In genomic region chr11:75344761-75345454, GRCh38 we compare ENCODE assay signal across 12 cellular contexts. TPM values are rescaled to one million over a fixed set of nuclear protein-coding genes. Genes with fewer than 3 reads are reported as not detected.
DNase-seq lines count a peak whose midpoint lies in the region; ATAC-seq and TF ChIP-seq lines count a peak whose summit lies in the region.
"Had no signal": no experiment of that assay in that cellular context is flagged by ENCODE, and none has a peak within 500 bp of the region (broad histone marks: within the 10 kb centered on the region; RNA-seq: fewer than 3 reads in every experiment).

No MANE protein-coding gene starts in this region.

- H3K9me3 Mint-ChIP-seq in activated T-cell treated with anti-CD3 and anti-CD28 coated beads, Interleukin-2, amount 50 U/mL, for 72 hours = no peaks in the 10 kb centered on the region
- H3K9me3 Mint-ChIP-seq in type B pancreatic cell = no peaks in the 10 kb centered on the region
- H3K9me3 Mint-ChIP-seq: activated T-helper 1 cell treated with anti-CD3 and anti-CD28 coated beads, Interleukin-12 subunit alpha, Interleukin-12 subunit beta, Interleukin-2, Interleukin-4 antibody, amounts not matched to agents 30 ng/mL and 10 ng/mL and 1 ng/mL, durations not matched to agents 14 hours and 24 hours and 36 hours had no signal

- no peaks in the 10 kb centered on the region for H3K27me3 ChIP-seq in layer of hippocampus (ENCODE audit: control insufficient read depth, insufficient read depth, low read length)

- H3K36me3 Mint-ChIP-seq in activated T-cell treated with anti-CD3 and anti-CD28 coated beads, Interleukin-2, amount 50 U/mL, for 72 hours (ENCODE audit: insufficient read depth in 2 of 2) = no peaks in the 10 kb centered on the region
- no peaks in the 10 kb centered on the region for H3K36me3 Mint-ChIP-seq in type B pancreatic cell

- ATAC-seq in activated T-cell treated with anti-CD3 and anti-CD28 coated beads, Interleukin-2, amount 50 U/mL, for 72 hours (replicated peaks in 1 of 2) = no peak
- no peak for ATAC-seq in GM18907 (IDR thresholded peaks at IDR 0.05; ENCODE audit: unreplicated experiment)
- ATAC-seq in GM18867 (IDR thresholded peaks at IDR 0.05; ENCODE audit: unreplicated experiment) = no peak

- H3K4me1 Mint-ChIP-seq in activated T-cell treated with anti-CD3 and anti-CD28 coated beads, Interleukin-2, amount 50 U/mL, for 72 hours (ENCODE audit: low read depth) = peaks cover 75% of the 10 kb centered on the region
- peaks cover 70% of the 10 kb centered on the region for H3K4me1 Mint-ChIP-seq in type B pancreatic cell (ENCODE audit: unreplicated experiment)

- H3K27me3 Mint-ChIP-seq in activated T-cell treated with anti-CD3 and anti-CD28 coated beads, Interleukin-2, amount 50 U/mL, for 72 hours (ENCODE audit: low read depth) = no peaks in the 10 kb centered on the region
- H3K27me3 Mint-ChIP-seq in type B pancreatic cell = no peaks in the 10 kb centered on the region

- no peak for DNase-seq in activated T-cell treated with anti-CD3 and anti-CD28 coated beads, Interleukin-2, amount 50 U/mL, for 72 hours
- DNase-seq in activated T-cell treated with anti-CD3 and anti-CD28 coated beads for 4 hours = no peak
- peak; percentile 48 for DNase-seq in RKO (ENCODE audit: low spot score)
- DNase-seq in type B pancreatic cell (ENCODE audit: extremely low spot score, unreplicated experiment) = no peak
- DNase-seq in NAMALWA (ENCODE audit: low spot score) = no peak
- DNase-seq: effector CD8-positive, alpha-beta T cell; NCI-H1930; T-helper 2 cell had no signal

- H3K27ac Mint-ChIP-seq in activated T-cell treated with anti-CD3 and anti-CD28 coated beads, Interleukin-2, amount 50 U/mL, for 72 hours = peak overlapping the region; percentile 30
- peak overlapping the region; percentile 23 for H3K27ac Mint-ChIP-seq in type B pancreatic cell
- H3K27ac Mint-ChIP-seq: activated T-helper 1 cell treated with anti-CD3 and anti-CD28 coated beads, Interleukin-12 subunit alpha, Interleukin-12 subunit beta, Interleukin-2, Interleukin-4 antibody, amounts not matched to agents 30 ng/mL and 10 ng/mL and 1 ng/mL, durations not matched to agents 14 hours and 24 hours and 36 hours had no signal

- H3K4me3 Mint-ChIP-seq in activated T-cell treated with anti-CD3 and anti-CD28 coated beads, Interleukin-2, amount 50 U/mL, for 72 hours = no peak overlapping the region
- no peak overlapping the region for H3K4me3 Mint-ChIP-seq in type B pancreatic cell

- no peak for TF ChIP-seq CTCF in type B pancreatic cell (conservative IDR thresholded peaks at IDR 0.05)

- H3K27ac ChIP-seq in layer of hippocampus (ENCODE audit: low read depth, low read length) = peak overlapping the region; percentile 27

RNA-seq across cellular contexts. Expression of gene ARRB1, which starts 6.6 kb away (rescaled TPM):
- 10 to 100 TPM; 16.7 to 18.3 TPM for total RNA-seq in activated T-cell treated with anti-CD3 and anti-CD28 coated beads, Interleukin-2, amount 50 U/mL, for 72 hours
- total RNA-seq in type B pancreatic cell (ENCODE audit: low replicate concordance) = 32.7 and 32.8 TPM in 2 replicates

RNA-seq across cellular contexts. Expression of gene RPS3, which starts 54.4 kb away (rescaled TPM):
- 1,000 to 10,000 TPM; 5,116 to 5,192 TPM for total RNA-seq in activated T-cell treated with anti-CD3 and anti-CD28 coated beads, Interleukin-2, amount 50 U/mL, for 72 hours
- 3,170 and 3,442 TPM in 2 replicates for total RNA-seq in type B pancreatic cell (ENCODE audit: low replicate concordance)
